ENCODE assay signal across 8 cellular contexts in the genomic region with DNA sequence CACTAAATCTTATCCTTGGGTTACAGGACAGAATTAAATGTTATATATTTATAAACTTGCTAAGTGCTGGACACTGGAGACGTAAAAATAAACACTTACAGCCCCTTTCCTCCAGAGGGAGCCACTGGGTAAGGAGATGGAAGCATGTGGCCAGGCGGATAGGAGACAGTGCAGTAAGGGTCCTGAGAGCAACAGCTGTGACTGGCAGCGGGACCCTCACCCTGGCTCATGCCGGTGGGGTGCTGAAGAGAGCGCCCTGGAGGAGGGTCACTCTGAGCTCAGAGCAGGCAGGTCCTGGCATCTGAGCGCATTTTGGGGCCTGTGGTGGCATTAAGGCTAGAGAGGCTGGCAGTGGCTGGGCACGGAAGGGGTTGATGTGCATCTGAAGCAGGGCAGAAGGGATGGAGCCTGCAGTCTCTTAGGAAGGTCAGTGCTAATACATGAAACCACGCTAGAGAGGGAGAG. TPM values are rescaled to one million over a fixed set of nuclear protein-coding genes. Genes with fewer than 3 reads are reported as not detected.
DNase-seq lines count a peak whose midpoint lies in the region; ATAC-seq and TF ChIP-seq lines count a peak whose summit lies in the region.

No MANE protein-coding gene starts in this region.

- ATAC-seq in left colon (peak; percentile 50), GM21529 (IDR thresholded peaks at IDR 0.05; ENCODE audit: unreplicated experiment) (no peak), GM19395 (IDR thresholded peaks at IDR 0.05; ENCODE audit: unreplicated experiment) (no peak), GM21360 (IDR thresholded peaks at IDR 0.05; ENCODE audit: unreplicated experiment) (no peak)

- in situ Hi-C loops in ACHN (cut with HindIII; ENCODE audit: low pct_ligation_motif_present, low pct_unique_long_range_greater_than_20kb, low sequenced_read_pairs) (no loop called here), astrocyte of the cerebellum (cut with HindIII; ENCODE audit: low sequenced_read_pairs) (no loop called here)

- intact Hi-C loops in left colon (cut with DNase I, micrococcal nuclease) = no loop called here

- H3K4me3 ChIP-seq in astrocyte of the cerebellum (ENCODE audit: low read depth, low read length) = no peak overlapping the region

- peak; percentile 72 for TF ChIP-seq CTCF in astrocyte of the cerebellum (IDR thresholded peaks at IDR 0.05; ENCODE audit: low read depth, low read length, missing control alignments)

- DNase-seq in ACHN (peak; percentile 59), Daoy (ENCODE audit: low read depth) (peak; percentile 47), NCI-H510A (lab: John Stamatoyannopoulos, UW) (peak; percentile 2), astrocyte of the cerebellum (ENCODE audit: low read depth) (no peak), left colon (no peak)

RNA-seq across cellular contexts. Expression of a gene that starts 16.0 kb away (rescaled TPM):
- total RNA-seq in Daoy (2014; rRNA removed; shearing (Covaris generic)) = 220 and 235 TPM in 2 replicates
- 100 to 1,000 TPM; 142 to 158 TPM for total RNA-seq in left colon

RNA-seq across cellular contexts. Expression of a gene that starts 55.4 kb away (rescaled TPM):
- total RNA-seq in Daoy (2014; rRNA removed; shearing (Covaris generic)) = 154 and 167 TPM in 2 replicates
- 10 to 100 TPM; 11.9 to 16.3 TPM for total RNA-seq in left colon

Comparison
In these comparisons a context has a peak if more than half of its experiments do, and no peak if none do; other contexts are left out.
1. DNase-seq: peak in ACHN (single experiment), Daoy (single experiment) and NCI-H510A (single experiment); none in astrocyte of the cerebellum (single experiment) and left colon (0 of 2).